Comparison of ENCODE assay signal across 22 cellular contexts in the genomic region with DNA sequence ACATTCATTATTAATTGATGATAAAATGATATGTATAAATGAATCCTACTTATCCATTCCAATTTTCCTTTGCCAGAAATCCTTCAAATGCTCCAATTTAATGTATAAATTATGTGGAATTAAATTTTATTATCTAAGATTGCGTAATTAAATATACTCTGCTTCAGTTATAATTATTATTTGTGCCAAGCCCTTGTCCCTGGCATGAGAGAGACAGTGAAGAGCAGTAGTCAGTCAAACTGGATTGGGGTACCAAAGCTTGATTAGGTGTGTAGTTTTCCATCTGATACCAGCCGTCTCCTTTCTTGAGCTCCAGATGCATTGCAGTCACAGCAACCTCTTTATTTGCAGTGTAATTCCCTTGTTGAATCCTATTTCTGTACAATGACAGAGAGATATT.
"Had no signal": no experiment of that assay in that cellular context is flagged by ENCODE, and none has a peak within 500 bp of the region (broad histone marks: within the 10 kb centered on the region; RNA-seq: fewer than 3 reads in every experiment).

No MANE protein-coding gene starts in this region.

- H3K4me1 Mint-ChIP-seq: immature natural killer cell; mesothelial cell of epicardium; naive thymus-derived CD8-positive, alpha-beta T cell had no signal

- FAIRE-seq: colon, endometrium, keratinocyte had no signal

- H2AFZ ChIP-seq: hepatocyte had no signal

- H3K27me3 ChIP-seq: esophagus muscularis mucosa, hepatocyte had no signal

- ATAC-seq: foreskin keratinocyte; gastroesophageal sphincter; heart left ventricle; left cardiac atrium; left lung; left ventricle myocardium superior; lower lobe of right lung; mucosa of descending colon; naive thymus-derived CD8-positive, alpha-beta T cell had no signal

- H3K36me3 Mint-ChIP-seq: immature natural killer cell; mesothelial cell of epicardium; naive B cell; naive thymus-derived CD8-positive, alpha-beta T cell had no signal

- H3K4me1 ChIP-seq: esophagus muscularis mucosa, gastroesophageal sphincter, heart left ventricle, left lung, lower lobe of right lung had no signal

- H3K9me3 ChIP-seq: esophagus muscularis mucosa, gastroesophageal sphincter, heart left ventricle, left lung, lower lobe of right lung, mucosa of descending colon had no signal

- H3K4me3 ChIP-seq: coronary artery, dorsolateral prefrontal cortex, esophagus muscularis mucosa, gastroesophageal sphincter, heart left ventricle, hepatocyte, left lung, lower lobe of right lung, mucosa of descending colon had no signal

- H3K36me3 ChIP-seq: esophagus muscularis mucosa, gastroesophageal sphincter, heart left ventricle, left lung, lower lobe of right lung had no signal

- DNase-seq: dorsolateral prefrontal cortex; effector CD4-positive, alpha-beta T cell; effector memory CD4-positive, alpha-beta T cell; heart left ventricle; hypothalamus; left cardiac atrium; left lung; left ventricle myocardium superior; lower lobe of right lung; naive B cell; naive thymus-derived CD8-positive, alpha-beta T cell had no signal

- H3K27ac Mint-ChIP-seq: immature natural killer cell; mesothelial cell of epicardium; naive B cell; naive thymus-derived CD8-positive, alpha-beta T cell had no signal

- H3K9me3 Mint-ChIP-seq: mesothelial cell of epicardium; naive B cell; naive thymus-derived CD8-positive, alpha-beta T cell had no signal

- H3K4me3 Mint-ChIP-seq: immature natural killer cell; mesothelial cell of epicardium; naive B cell; naive thymus-derived CD8-positive, alpha-beta T cell had no signal

- H3K27ac ChIP-seq: coronary artery, dorsolateral prefrontal cortex, esophagus muscularis mucosa, foreskin keratinocyte, gastroesophageal sphincter, heart left ventricle, hepatocyte, left lung, lower lobe of right lung had no signal

- H3K79me2 ChIP-seq: hepatocyte had no signal

- H3K4me2 ChIP-seq: hepatocyte had no signal
